In the genomic region with DNA sequence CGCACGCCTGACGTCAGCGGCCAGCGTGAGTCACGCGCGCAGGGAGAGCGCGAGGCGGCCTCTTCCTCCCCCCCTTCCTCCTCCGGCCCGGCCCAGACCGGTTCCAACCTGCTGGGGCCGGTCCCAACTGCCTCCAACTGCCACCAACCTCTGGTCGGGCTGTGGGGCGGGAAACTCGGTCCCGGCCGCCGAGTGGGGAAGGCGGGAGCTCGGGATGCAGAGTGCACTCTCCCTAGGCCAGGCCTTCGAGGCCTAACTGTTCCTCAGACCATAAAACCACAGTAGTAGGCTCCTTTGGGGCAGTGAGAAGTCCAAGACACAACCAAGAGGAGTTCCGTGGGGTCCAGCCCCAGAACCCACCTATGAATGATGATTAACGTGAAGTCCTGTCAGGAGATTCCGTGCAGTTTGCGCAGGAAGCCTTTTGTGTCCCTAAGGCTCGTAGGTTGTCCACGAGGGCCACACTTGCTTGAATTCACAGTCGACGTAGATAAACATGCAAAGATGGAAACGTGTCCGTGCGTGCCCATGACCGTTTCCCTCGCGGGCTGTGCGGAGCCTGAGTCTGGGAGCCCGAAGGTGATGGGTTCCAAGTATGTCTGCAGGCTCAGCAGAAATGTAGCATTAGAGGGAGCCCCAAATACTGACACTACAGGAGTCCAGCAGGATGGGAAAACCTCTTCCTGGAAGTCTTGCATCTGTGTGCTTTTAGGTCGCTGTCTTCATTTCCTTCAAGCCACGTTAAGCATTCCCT, we compare ENCODE assay signal across 1 cellular context.
A peak's percentile ranks its signal among the peaks of the same experiment; 100 is the strongest.
TF ChIP-seq lines count a peak whose summit lies in the region.

No MANE protein-coding gene starts in this region.

TF ChIP-seq in HepG2, 621 proteins besides CTCF, POLR2A, EP300 and RAD21 (continued from another document and continues in another):
- TF ChIP-seq, protein P1, sequence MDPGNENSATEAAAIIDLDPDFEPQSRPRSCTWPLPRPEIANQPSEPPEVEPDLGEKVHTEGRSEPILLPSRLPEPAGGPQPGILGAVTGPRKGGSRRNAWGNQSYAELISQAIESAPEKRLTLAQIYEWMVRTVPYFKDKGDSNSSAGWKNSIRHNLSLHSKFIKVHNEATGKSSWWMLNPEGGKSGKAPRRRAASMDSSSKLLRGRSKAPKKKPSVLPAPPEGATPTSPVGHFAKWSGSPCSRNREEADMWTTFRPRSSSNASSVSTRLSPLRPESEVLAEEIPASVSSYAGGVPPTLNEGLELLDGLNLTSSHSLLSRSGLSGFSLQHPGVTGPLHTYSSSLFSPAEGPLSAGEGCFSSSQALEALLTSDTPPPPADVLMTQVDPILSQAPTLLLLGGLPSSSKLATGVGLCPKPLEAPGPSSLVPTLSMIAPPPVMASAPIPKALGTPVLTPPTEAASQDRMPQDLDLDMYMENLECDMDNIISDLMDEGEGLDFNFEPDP (CRISPR knock-in tag; conservative IDR thresholded peaks at IDR 0.05), result peak; percentile 93; the same call in 1 of the 2 replicates
- TF ChIP-seq ZNF83 (CRISPR knock-in tag; IDR thresholded peaks at IDR 0.05; ENCODE audit: borderline replicate concordance) (no peak), ZNF136 (CRISPR knock-in tag; IDR thresholded peaks at IDR 0.05; ENCODE audit: low read depth) (peak; percentile 14; the same call in 1 of the 2 replicates), GATAD1 (CRISPR knock-in tag; IDR thresholded peaks at IDR 0.05) (peak; percentile 42; the same call in 1 of the 2 replicates), MEIS2 (CRISPR knock-in tag; IDR thresholded peaks at IDR 0.05) (peak; percentile 69; the same call in 1 of the 2 replicates), KDM1A (CRISPR knock-in tag; IDR thresholded peaks at IDR 0.05) (no peak), ZNF773 (CRISPR knock-in tag; IDR thresholded peaks at IDR 0.05; ENCODE audit: borderline replicate concordance) (0 out of 2 replicates have a peak, but pooled peaks have one; percentile 82), REXO4 (CRISPR knock-in tag; IDR thresholded peaks at IDR 0.05; ENCODE audit: borderline replicate concordance) (no peak), IKZF4 (CRISPR knock-in tag; IDR thresholded peaks at IDR 0.05; ENCODE audit: borderline replicate concordance, low read depth, not compliant biosample characterization) (no peak), SOX5 (CRISPR knock-in tag; IDR thresholded peaks at IDR 0.05; ENCODE audit: borderline replicate concordance) (no peak), HNRNPH1 (optimal IDR thresholded peaks at IDR 0.05; ENCODE audit: low read depth, low read length) (no peak), NR3C1 (CRISPR knock-in tag; IDR thresholded peaks at IDR 0.05) (no peak), ZNF451 (CRISPR knock-in tag; IDR thresholded peaks at IDR 0.05) (no peak), ERF (CRISPR knock-in tag; IDR thresholded peaks at IDR 0.05) (no peak), ZNF101 (CRISPR knock-in tag; IDR thresholded peaks at IDR 0.05; ENCODE audit: borderline replicate concordance, low read depth) (peak; percentile 66; the same call in 1 of the 2 replicates), RFXANK (CRISPR knock-in tag; IDR thresholded peaks at IDR 0.05) (no peak), ZZZ3 (CRISPR knock-in tag; IDR thresholded peaks at IDR 0.05; ENCODE audit: borderline replicate concordance) (peak; percentile 76; the same call in 1 of the 2 replicates), THYN1 (CRISPR knock-in tag; IDR thresholded peaks at IDR 0.05; ENCODE audit: borderline replicate concordance, low read depth) (no peak), GTF3A (CRISPR knock-in tag; conservative IDR thresholded peaks at IDR 0.05) (no peak; the same call in 1 of the 2 replicates), GPN1 (CRISPR knock-in tag; IDR thresholded peaks at IDR 0.05; ENCODE audit: borderline replicate concordance) (peak; percentile 37; the same call in 1 of the 2 replicates), FOXC1 (CRISPR knock-in tag; IDR thresholded peaks at IDR 0.05; ENCODE audit: borderline replicate concordance) (0 out of 2 replicates have a peak, but pooled peaks have one; percentile 46), ZNF570 (CRISPR knock-in tag; IDR thresholded peaks at IDR 0.05; ENCODE audit: borderline replicate concordance) (no peak), KLF13 (CRISPR knock-in tag; IDR thresholded peaks at IDR 0.05) (peak; percentile 93), TGIF2 (CRISPR knock-in tag; IDR thresholded peaks at IDR 0.05) (no peak), TP53 (CRISPR knock-in tag; conservative IDR thresholded peaks at IDR 0.05) (no peak; the same call in 1 of the 2 replicates), PPARG (CRISPR knock-in tag; conservative IDR thresholded peaks at IDR 0.05) (0 out of 2 replicates have a peak, but pooled peaks have one; percentile 50), NFYB (CRISPR knock-in tag; IDR thresholded peaks at IDR 0.05) (peak; percentile 7; the same call in 1 of the 2 replicates), RFXAP (CRISPR knock-in tag; IDR thresholded peaks at IDR 0.05; ENCODE audit: borderline replicate concordance) (0 out of 2 replicates have a peak, but pooled peaks have one; percentile 60), ZNF615 (CRISPR knock-in tag; IDR thresholded peaks at IDR 0.05; ENCODE audit: borderline replicate concordance) (peak; percentile 77; the same call in 1 of the 2 replicates)
- TF ChIP-seq, protein P2, sequence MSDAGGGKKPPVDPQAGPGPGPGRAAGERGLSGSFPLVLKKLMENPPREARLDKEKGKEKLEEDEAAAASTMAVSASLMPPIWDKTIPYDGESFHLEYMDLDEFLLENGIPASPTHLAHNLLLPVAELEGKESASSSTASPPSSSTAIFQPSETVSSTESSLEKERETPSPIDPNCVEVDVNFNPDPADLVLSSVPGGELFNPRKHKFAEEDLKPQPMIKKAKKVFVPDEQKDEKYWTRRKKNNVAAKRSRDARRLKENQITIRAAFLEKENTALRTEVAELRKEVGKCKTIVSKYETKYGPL (CRISPR knock-in tag; IDR thresholded peaks at IDR 0.05), result peak; percentile 45; the same call in 1 of the 2 replicates
- TF ChIP-seq, protein P3, sequence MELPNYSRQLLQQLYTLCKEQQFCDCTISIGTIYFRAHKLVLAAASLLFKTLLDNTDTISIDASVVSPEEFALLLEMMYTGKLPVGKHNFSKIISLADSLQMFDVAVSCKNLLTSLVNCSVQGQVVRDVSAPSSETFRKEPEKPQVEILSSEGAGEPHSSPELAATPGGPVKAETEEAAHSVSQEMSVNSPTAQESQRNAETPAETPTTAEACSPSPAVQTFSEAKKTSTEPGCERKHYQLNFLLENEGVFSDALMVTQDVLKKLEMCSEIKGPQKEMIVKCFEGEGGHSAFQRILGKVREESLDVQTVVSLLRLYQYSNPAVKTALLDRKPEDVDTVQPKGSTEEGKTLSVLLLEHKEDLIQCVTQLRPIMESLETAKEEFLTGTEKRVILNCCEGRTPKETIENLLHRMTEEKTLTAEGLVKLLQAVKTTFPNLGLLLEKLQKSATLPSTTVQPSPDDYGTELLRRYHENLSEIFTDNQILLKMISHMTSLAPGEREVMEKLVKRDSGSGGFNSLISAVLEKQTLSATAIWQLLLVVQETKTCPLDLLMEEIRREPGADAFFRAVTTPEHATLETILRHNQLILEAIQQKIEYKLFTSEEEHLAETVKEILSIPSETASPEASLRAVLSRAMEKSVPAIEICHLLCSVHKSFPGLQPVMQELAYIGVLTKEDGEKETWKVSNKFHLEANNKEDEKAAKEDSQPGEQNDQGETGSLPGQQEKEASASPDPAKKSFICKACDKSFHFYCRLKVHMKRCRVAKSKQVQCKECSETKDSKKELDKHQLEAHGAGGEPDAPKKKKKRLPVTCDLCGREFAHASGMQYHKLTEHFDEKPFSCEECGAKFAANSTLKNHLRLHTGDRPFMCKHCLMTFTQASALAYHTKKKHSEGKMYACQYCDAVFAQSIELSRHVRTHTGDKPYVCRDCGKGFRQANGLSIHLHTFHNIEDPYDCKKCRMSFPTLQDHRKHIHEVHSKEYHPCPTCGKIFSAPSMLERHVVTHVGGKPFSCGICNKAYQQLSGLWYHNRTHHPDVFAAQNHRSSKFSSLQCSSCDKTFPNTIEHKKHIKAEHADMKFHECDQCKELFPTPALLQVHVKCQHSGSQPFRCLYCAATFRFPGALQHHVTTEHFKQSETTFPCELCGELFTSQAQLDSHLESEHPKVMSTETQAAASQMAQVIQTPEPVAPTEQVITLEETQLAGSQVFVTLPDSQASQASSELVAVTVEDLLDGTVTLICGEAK (IDR thresholded peaks at IDR 0.05), result no peak
- TF ChIP-seq, protein P3 (CRISPR knock-in tag; IDR thresholded peaks at IDR 0.05), result no peak
- TF ChIP-seq, protein P4, sequence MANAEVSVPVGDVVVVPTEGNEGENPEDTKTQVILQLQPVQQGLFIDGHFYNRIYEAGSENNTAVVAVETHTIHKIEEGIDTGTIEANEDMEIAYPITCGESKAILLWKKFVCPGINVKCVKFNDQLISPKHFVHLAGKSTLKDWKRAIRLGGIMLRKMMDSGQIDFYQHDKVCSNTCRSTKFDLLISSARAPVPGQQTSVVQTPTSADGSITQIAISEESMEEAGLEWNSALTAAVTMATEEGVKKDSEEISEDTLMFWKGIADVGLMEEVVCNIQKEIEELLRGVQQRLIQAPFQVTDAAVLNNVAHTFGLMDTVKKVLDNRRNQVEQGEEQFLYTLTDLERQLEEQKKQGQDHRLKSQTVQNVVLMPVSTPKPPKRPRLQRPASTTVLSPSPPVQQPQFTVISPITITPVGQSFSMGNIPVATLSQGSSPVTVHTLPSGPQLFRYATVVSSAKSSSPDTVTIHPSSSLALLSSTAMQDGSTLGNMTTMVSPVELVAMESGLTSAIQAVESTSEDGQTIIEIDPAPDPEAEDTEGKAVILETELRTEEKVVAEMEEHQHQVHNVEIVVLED (CRISPR knock-in tag; IDR thresholded peaks at IDR 0.05; ENCODE audit: borderline replicate concordance), result peak; percentile 37; the same call in 1 of the 2 replicates
- TF ChIP-seq, protein P5, sequence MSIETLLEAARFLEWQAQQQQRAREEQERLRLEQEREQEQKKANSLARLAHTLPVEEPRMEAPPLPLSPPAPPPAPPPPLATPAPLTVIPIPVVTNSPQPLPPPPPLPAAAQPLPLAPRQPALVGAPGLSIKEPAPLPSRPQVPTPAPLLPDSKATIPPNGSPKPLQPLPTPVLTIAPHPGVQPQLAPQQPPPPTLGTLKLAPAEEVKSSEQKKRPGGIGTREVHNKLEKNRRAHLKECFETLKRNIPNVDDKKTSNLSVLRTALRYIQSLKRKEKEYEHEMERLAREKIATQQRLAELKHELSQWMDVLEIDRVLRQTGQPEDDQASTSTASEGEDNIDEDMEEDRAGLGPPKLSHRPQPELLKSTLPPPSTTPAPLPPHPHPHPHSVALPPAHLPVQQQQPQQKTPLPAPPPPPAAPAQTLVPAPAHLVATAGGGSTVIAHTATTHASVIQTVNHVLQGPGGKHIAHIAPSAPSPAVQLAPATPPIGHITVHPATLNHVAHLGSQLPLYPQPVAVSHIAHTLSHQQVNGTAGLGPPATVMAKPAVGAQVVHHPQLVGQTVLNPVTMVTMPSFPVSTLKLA (IDR thresholded peaks at IDR 0.05), result no peak
- TF ChIP-seq, protein P6, sequence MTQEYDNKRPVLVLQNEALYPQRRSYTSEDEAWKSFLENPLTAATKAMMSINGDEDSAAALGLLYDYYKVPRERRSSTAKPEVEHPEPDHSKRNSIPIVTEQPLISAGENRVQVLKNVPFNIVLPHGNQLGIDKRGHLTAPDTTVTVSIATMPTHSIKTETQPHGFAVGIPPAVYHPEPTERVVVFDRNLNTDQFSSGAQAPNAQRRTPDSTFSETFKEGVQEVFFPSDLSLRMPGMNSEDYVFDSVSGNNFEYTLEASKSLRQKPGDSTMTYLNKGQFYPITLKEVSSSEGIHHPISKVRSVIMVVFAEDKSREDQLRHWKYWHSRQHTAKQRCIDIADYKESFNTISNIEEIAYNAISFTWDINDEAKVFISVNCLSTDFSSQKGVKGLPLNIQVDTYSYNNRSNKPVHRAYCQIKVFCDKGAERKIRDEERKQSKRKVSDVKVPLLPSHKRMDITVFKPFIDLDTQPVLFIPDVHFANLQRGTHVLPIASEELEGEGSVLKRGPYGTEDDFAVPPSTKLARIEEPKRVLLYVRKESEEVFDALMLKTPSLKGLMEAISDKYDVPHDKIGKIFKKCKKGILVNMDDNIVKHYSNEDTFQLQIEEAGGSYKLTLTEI (CRISPR knock-in tag; conservative IDR thresholded peaks at IDR 0.05), result no peak
- TF ChIP-seq, protein P7, sequence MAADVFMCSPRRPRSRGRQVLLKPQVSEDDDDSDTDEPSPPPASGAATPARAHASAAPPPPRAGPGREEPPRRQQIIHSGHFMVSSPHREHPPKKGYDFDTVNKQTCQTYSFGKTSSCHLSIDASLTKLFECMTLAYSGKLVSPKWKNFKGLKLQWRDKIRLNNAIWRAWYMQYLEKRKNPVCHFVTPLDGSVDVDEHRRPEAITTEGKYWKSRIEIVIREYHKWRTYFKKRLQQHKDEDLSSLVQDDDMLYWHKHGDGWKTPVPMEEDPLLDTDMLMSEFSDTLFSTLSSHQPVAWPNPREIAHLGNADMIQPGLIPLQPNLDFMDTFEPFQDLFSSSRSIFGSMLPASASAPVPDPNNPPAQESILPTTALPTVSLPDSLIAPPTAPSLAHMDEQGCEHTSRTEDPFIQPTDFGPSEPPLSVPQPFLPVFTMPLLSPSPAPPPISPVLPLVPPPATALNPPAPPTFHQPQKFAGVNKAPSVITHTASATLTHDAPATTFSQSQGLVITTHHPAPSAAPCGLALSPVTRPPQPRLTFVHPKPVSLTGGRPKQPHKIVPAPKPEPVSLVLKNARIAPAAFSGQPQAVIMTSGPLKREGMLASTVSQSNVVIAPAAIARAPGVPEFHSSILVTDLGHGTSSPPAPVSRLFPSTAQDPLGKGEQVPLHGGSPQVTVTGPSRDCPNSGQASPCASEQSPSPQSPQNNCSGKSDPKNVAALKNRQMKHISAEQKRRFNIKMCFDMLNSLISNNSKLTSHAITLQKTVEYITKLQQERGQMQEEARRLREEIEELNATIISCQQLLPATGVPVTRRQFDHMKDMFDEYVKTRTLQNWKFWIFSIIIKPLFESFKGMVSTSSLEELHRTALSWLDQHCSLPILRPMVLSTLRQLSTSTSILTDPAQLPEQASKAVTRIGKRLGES (CRISPR knock-in tag; IDR thresholded peaks at IDR 0.05; ENCODE audit: borderline replicate concordance), result 0 out of 2 replicates have a peak, but pooled peaks have one; percentile 21
